Comparison of ENCODE assay signal across 26 cellular contexts in genomic region chr11:134397304-134398078, GRCh38. TPM values are rescaled to one million over a fixed set of nuclear protein-coding genes. Genes with fewer than 3 reads are reported as not detected.
DNase-seq lines count a peak whose midpoint lies in the region; ATAC-seq, FAIRE-seq and TF ChIP-seq lines count a peak whose summit lies in the region.
"Had no signal": no experiment of that assay in that cellular context is flagged by ENCODE, and none has a peak within 500 bp of the region (broad histone marks: within the 10 kb centered on the region; RNA-seq: fewer than 3 reads in every experiment).

No MANE protein-coding gene starts in this region.

- no peak for ATAC-seq in IMR-90 (ENCODE audit: low read depth)
- ATAC-seq in HG02759 (IDR thresholded peaks at IDR 0.05; ENCODE audit: unreplicated experiment) = no peak
- ATAC-seq: HepG2, Right ventricle myocardium inferior had no signal

- H3K14ac ChIP-seq in IMR-90 (replicated peaks; ENCODE audit: low read depth, low read length) = no peak overlapping the region

- H3K4ac ChIP-seq in IMR-90 (ENCODE audit: low read depth, low read length) = no peak overlapping the region

- no peak overlapping the region for H2BK20ac ChIP-seq in IMR-90 (ENCODE audit: low read depth, low read length)

- H2AK5ac ChIP-seq in IMR-90 (ENCODE audit: low read depth, low read length) = no peak overlapping the region

- peak overlapping the region in 4 of 5 experiments; percentile 48 to 84 (median 58) for H3K27ac Mint-ChIP-seq in brain
- H3K27ac Mint-ChIP-seq: CD4-positive, alpha-beta memory T cell; HFFc6 had no signal

- no peak overlapping the region for H3K4me3 Mint-ChIP-seq in brain
- H3K4me3 Mint-ChIP-seq: CD4-positive, alpha-beta memory T cell; HFFc6 had no signal

- peak overlapping the region; percentile 55 for H2AK9ac ChIP-seq in IMR-90 (replicated peaks; ENCODE audit: low read depth, low read length, poor library complexity)

- no peak overlapping the region for H2AFZ ChIP-seq in IMR-90 (replicated peaks; ENCODE audit: low read length, poor library complexity)

- no peak overlapping the region for H2BK5ac ChIP-seq in IMR-90 (ENCODE audit: low read depth, low read length, poor library complexity, severe bottlenecking)

- H3K4me3 ChIP-seq in IMR-90 (ENCODE audit: insufficient read depth, low read depth, low read length) = no peak overlapping the region
- no peak overlapping the region for H3K4me3 ChIP-seq in kidney (ENCODE audit: low read length in 2 of 2)
- H3K4me3 ChIP-seq: SJSA1 had no signal

- no peak overlapping the region for H3K23ac ChIP-seq in IMR-90 (ENCODE audit: low read depth, low read length)

- H2BK120ac ChIP-seq in IMR-90 (ENCODE audit: low read depth, low read length) = no peak overlapping the region

- H3K9me3 ChIP-seq in IMR-90 (ENCODE audit: control insufficient read depth, insufficient read depth, low read length) = peaks cover 48% of the 10 kb centered on the region
- no peaks in the 10 kb centered on the region for H3K9me3 ChIP-seq in kidney (ENCODE audit: control insufficient read depth in 1 of 2, low read length in 2 of 2)
- H3K9me3 ChIP-seq: SJSA1 had no signal

- H3K9ac ChIP-seq in IMR-90 (ENCODE audit: low read depth, low read length) (no peak overlapping the region), kidney (ENCODE audit: low read length in 2 of 2) (no peak overlapping the region)

- H3K4me2 ChIP-seq in IMR-90 (ENCODE audit: low read depth, low read length) = no peak overlapping the region

- peaks cover 0 to 12% (median 11%) of the 10 kb centered on the region in 5 experiments for H3K9me3 Mint-ChIP-seq in brain
- H3K9me3 Mint-ChIP-seq: CD4-positive, alpha-beta memory T cell had no signal

- no peak for TF ChIP-seq POLR2A in IMR-90 (IDR thresholded peaks at IDR 0.05; ENCODE audit: low read depth, low read length)

- intact Hi-C loops in IMR-90 (cut with micrococcal nuclease) = no loop called here
- intact Hi-C loops in kidney (cut with DNase I) = no loop called here

- H2BK15ac ChIP-seq in IMR-90 (ENCODE audit: low read depth, low read length) = no peak overlapping the region

- no peak for TF ChIP-seq RAD21 in IMR-90 (IDR thresholded peaks at IDR 0.05; ENCODE audit: low read length)

- H4K20me1 ChIP-seq in IMR-90 (ENCODE audit: insufficient read depth, low read length) = no peaks in the 10 kb centered on the region

- dilution Hi-C loops in IMR-90 (cut with HindIII; ENCODE audit: low sequenced_read_pairs, unreplicated experiment) = no loop called here

- peaks cover 27% of the 10 kb centered on the region for H3K4me1 Mint-ChIP-seq in brain

- CTCF ChIA-PET in IMR-90 (lab: Yijun Ruan, JAX) = no interaction called here

- H4K91ac ChIP-seq in IMR-90 (ENCODE audit: insufficient read depth, low read depth, low read length) = no peak overlapping the region

- H3K27me3 ChIP-seq in IMR-90 (ENCODE audit: control insufficient read depth, insufficient read depth, low read length) = no peaks in the 10 kb centered on the region
- H3K27me3 ChIP-seq: SJSA1 had no signal

- in situ Hi-C loops in IMR-90 (cut with MboI; ENCODE audit: low sequenced_read_pairs) = no loop called here

- no peak for TF ChIP-seq CTCF in IMR-90 (conservative IDR thresholded peaks at IDR 0.05; ENCODE audit: low read depth, low read length)
- TF ChIP-seq CTCF in brain (conservative IDR thresholded peaks at IDR 0.05) = no peak
- no peak for TF ChIP-seq CTCF in kidney (IDR thresholded peaks at IDR 0.05; ENCODE audit: borderline replicate concordance, extremely low read depth, insufficient read depth)

- no peak for DNase-seq in IMR-90
- peak; percentile 64 for DNase-seq in kidney
- no peak for DNase-seq in cerebellum (ENCODE audit: low spot score)
- DNase-seq in HUDEP-2 (lab: John Stamatoyannopoulos, UW; ENCODE audit: unreplicated experiment in 76 of 76) = no peak
- DNase-seq: CD4-positive, alpha-beta memory T cell; EL; GF-D8; HFFc6; KBM-7; MM.1S; NCI-H1048; NCI-H1436; NCI-H187 treated with DMSO at 0.1 percent for 48 hours; NCI-H2107; NCI-H446 treated with DMSO at 0.1 percent for 48 hours; NCI-H526 treated with DMSO at 0.1 percent for 48 hours; OCI-M1 had no signal

- H4K8ac ChIP-seq in IMR-90 (ENCODE audit: low read depth in 2 of 2, low read length in 2 of 2) = no peak overlapping the region

- no TSS peak for BruUV-seq in IMR-90 (replicated peaks; lab: Mats Ljungman, UMichigan)

- H3K56ac ChIP-seq in IMR-90 (ENCODE audit: extremely low read depth, insufficient read depth, low read length) = no peak overlapping the region

- no peaks in the 10 kb centered on the region for H3K4me1 ChIP-seq in IMR-90 (ENCODE audit: control insufficient read depth, insufficient read depth, low read length)
- no peaks in the 10 kb centered on the region for H3K4me1 ChIP-seq in kidney (ENCODE audit: control insufficient read depth in 1 of 2, insufficient read depth in 1 of 2, low read depth in 1 of 2, low read length in 2 of 2)
- H3K4me1 ChIP-seq: SJSA1 had no signal

- H4K5ac ChIP-seq in IMR-90 (ENCODE audit: low read depth, low read length) = no peak overlapping the region

- H3K18ac ChIP-seq in IMR-90 (ENCODE audit: low read depth, low read length) = no peak overlapping the region

- POLR2A ChIA-PET in IMR-90 (lab: Charles Lee; ENCODE audit: unreplicated experiment) = no interaction called here

- WGBS in IMR-90 (ENCODE audit: extremely low coverage in 2 of 2, insufficient read length in 1 of 2), 2 experiments = 63% methylated on average over 11 of the region's 18 CpGs; no CpG with 5 or more reads in 1 of the 2 experiments

- no peaks in the 10 kb centered on the region for H3K27me3 Mint-ChIP-seq in brain

- no peaks in the 10 kb centered on the region for H3K79me1 ChIP-seq in IMR-90 (ENCODE audit: low read depth in 1 of 2, low read length in 2 of 2)

- no peak overlapping the region for H3K27ac ChIP-seq in IMR-90 (ENCODE audit: insufficient read depth, low read length)
- no peak overlapping the region for H3K27ac ChIP-seq in kidney (ENCODE audit: low read depth in 2 of 2, low read length in 2 of 2)
- peak overlapping the region; percentile 98 for H3K27ac ChIP-seq in temporal lobe (ENCODE audit: low read depth, low read length)
- H3K27ac ChIP-seq: SJSA1 had no signal

- FAIRE-seq in kidney (lab: Jason Lieb, UNC) = no peak
- FAIRE-seq: GM19239, H54, HepG2 had no signal

- peaks cover 31% of the 10 kb centered on the region for H3K36me3 Mint-ChIP-seq in brain
- H3K36me3 Mint-ChIP-seq: CD4-positive, alpha-beta memory T cell had no signal

- no peaks in the 10 kb centered on the region for H3K9me1 ChIP-seq in IMR-90 (ENCODE audit: insufficient read depth, low read length)

- H3K36me3 ChIP-seq in IMR-90 (ENCODE audit: control insufficient read depth, insufficient read depth, low read length) (no peaks in the 10 kb centered on the region), kidney (ENCODE audit: control insufficient read depth in 1 of 2, insufficient read depth in 2 of 2, low read length in 2 of 2) (no peaks in the 10 kb centered on the region)
- H3K36me3 ChIP-seq: SJSA1 had no signal

TF ChIP-seq in IMR-90, 13 proteins besides CTCF, POLR2A, EP300 and RAD21:
- TF ChIP-seq CHD1 (IDR thresholded peaks at IDR 0.05; ENCODE audit: low read depth, low read length) (no peak), ELK1 (IDR thresholded peaks at IDR 0.05; ENCODE audit: borderline replicate concordance, low read depth, low read length) (no peak), MAFK (IDR thresholded peaks at IDR 0.05; ENCODE audit: low read depth, low read length) (no peak), BHLHE40 (IDR thresholded peaks at IDR 0.05; ENCODE audit: low read depth, low read length) (no peak), SMC3 (IDR thresholded peaks at IDR 0.05; ENCODE audit: low read depth, low read length) (no peak), CEBPB (IDR thresholded peaks at IDR 0.05; ENCODE audit: low read depth, low read length) (no peak), MXI1 (IDR thresholded peaks at IDR 0.05; ENCODE audit: borderline replicate concordance, low read depth, low read length) (no peak), RFX5 (IDR thresholded peaks at IDR 0.05; ENCODE audit: low read depth, low read length) (no peak), FOS (IDR thresholded peaks at IDR 0.05; ENCODE audit: low read depth, low read length) (no peak), NFE2L2 (IDR thresholded peaks at IDR 0.05; ENCODE audit: low read depth, low read length) (no peak), MAZ (IDR thresholded peaks at IDR 0.05; ENCODE audit: borderline replicate concordance, low read depth, low read length) (no peak), RCOR1 (IDR thresholded peaks at IDR 0.05; ENCODE audit: insufficient replicate concordance, low read length) (no peak)
- TF ChIP-seq, protein P1, sequence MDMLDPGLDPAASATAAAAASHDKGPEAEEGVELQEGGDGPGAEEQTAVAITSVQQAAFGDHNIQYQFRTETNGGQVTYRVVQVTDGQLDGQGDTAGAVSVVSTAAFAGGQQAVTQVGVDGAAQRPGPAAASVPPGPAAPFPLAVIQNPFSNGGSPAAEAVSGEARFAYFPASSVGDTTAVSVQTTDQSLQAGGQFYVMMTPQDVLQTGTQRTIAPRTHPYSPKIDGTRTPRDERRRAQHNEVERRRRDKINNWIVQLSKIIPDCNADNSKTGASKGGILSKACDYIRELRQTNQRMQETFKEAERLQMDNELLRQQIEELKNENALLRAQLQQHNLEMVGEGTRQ (IDR thresholded peaks at IDR 0.05; ENCODE audit: low read depth, low read length) = no peak

RNA-seq across cellular contexts. Expression of gene B3GAT1, which starts 14.6 kb away (rescaled TPM):
- not detected in 2 replicates for total RNA-seq in IMR-90 (2012; rRNA removed)
- polyA plus RNA-seq in IMR-90 (2012; rRNA removed) = not detected in 2 replicates
- polyA plus RNA-seq in IMR-90 (2012; cell fraction: cytosol; rRNA removed) = not detected in 2 replicates
- 0.03 TPM in 1 of 2 replicates, not detected in the other for polyA plus RNA-seq in IMR-90 (2012; cell fraction: nucleus; rRNA removed; ENCODE audit: low replicate concordance)
- polyA plus RNA-seq in brain (ENCODE audit: insufficient read depth, low read depth, low replicate concordance) = 110 TPM
- total RNA-seq in kidney = 3.7 TPM
- polyA plus RNA-seq in kidney (ENCODE audit: insufficient read depth, low read depth, low replicate concordance) = 0.82 TPM
- total RNA-seq in temporal lobe = 60.2 TPM
- total RNA-seq in cerebellum = 45.7 TPM
- total RNA-seq: HepG2, HFFc6, SJSA1 had no signal
- polyA plus RNA-seq: BJ; CD4-positive, alpha-beta memory T cell; HepG2 had no signal
